In genomic region chr10:70323697-70324340, GRCh38 we compare ENCODE assay signal across 14 cellular contexts. TPM values are rescaled to one million over a fixed set of nuclear protein-coding genes. Genes with fewer than 3 reads are reported as not detected.
DNase-seq lines count a peak whose midpoint lies in the region; ATAC-seq and TF ChIP-seq lines count a peak whose summit lies in the region.
"Had no signal": no experiment of that assay in that cellular context is flagged by ENCODE, and none has a peak within 500 bp of the region (broad histone marks: within the 10 kb centered on the region; RNA-seq: fewer than 3 reads in every experiment).

No MANE protein-coding gene starts in this region.

- H3K36me3 ChIP-seq in HCT116 (ENCODE audit: control insufficient read depth in 1 of 2, insufficient read depth in 2 of 2, low read length in 2 of 2) (0 out of 4 replicates have a peak, but pooled peaks cover 0 to 5% of the 10 kb centered on the region in 2 experiments), GM23248 (ENCODE audit: low read depth) (no peaks in the 10 kb centered on the region)
- H3K36me3 ChIP-seq: breast epithelium, thyroid gland had no signal

- H3K9me3 ChIP-seq in HCT116 (ENCODE audit: control insufficient read depth in 1 of 2, insufficient read depth in 1 of 2, low read depth in 1 of 2, low read length in 2 of 2), result no peaks in the 10 kb centered on the region
- no peaks in the 10 kb centered on the region for H3K9me3 ChIP-seq in GM23248 (ENCODE audit: low read depth)
- H3K9me3 ChIP-seq: breast epithelium, thyroid gland had no signal

- no peak for TF ChIP-seq CTCF in HCT116 (IDR thresholded peaks at IDR 0.05 in 2 of 3, conservative IDR thresholded peaks at IDR 0.05 in 1 of 3; ENCODE audit: borderline replicate concordance in 1 of 3, insufficient read depth in 1 of 3, low read depth in 2 of 3, low read length in 2 of 3)

- H3K9me3 Mint-ChIP-seq in effector memory CD8-positive, alpha-beta T cell, result no peaks in the 10 kb centered on the region
- H3K9me3 Mint-ChIP-seq in natural killer cell treated with Interleukin-12 subunit alpha and Interleukin-12 subunit beta and Interleukin-15 and Interleukin-18, amount 100 ng/mL, for 72 hours, result no peaks in the 10 kb centered on the region
- H3K9me3 Mint-ChIP-seq: activated T-cell treated with anti-CD3 and anti-CD28 coated beads, Interleukin-2, amount 50 U/mL, for 4 hours had no signal

- peak; percentile 35 for DNase-seq in COLO668 (lab: John Stamatoyannopoulos, UW; ENCODE audit: unreplicated experiment)
- no peak for DNase-seq in HCT116 (ENCODE audit: low read depth, low spot score)
- DNase-seq in effector memory CD8-positive, alpha-beta T cell, result no peak
- no peak for DNase-seq in natural killer cell treated with Interleukin-12 subunit alpha and Interleukin-12 subunit beta and Interleukin-15 and Interleukin-18, amount 100 ng/mL, for 72 hours (ENCODE audit: low spot score)
- no peak for DNase-seq in T-helper 2 cell
- DNase-seq in GM23248, result no peak
- DNase-seq in OCI-M2 (lab: John Stamatoyannopoulos, UW; ENCODE audit: unreplicated experiment), result no peak
- no peak for DNase-seq in activated T-cell treated with anti-CD3 and anti-CD28 coated beads for 4 hours
- DNase-seq: activated T-cell treated with anti-CD3 and anti-CD28 coated beads, Interleukin-2, amount 50 U/mL, for 4 hours; NCI-H187; thyroid gland had no signal

- H3K27ac Mint-ChIP-seq in effector memory CD8-positive, alpha-beta T cell, result peak overlapping the region; percentile 95
- H3K27ac Mint-ChIP-seq in natural killer cell treated with Interleukin-12 subunit alpha and Interleukin-12 subunit beta and Interleukin-15 and Interleukin-18, amount 100 ng/mL, for 72 hours, result peak overlapping the region; percentile 88 to 90

- 85 to 92% methylated on average over 17 to 18 of the region's 18 CpGs for WGBS in GM23248 (ENCODE audit: low coverage in 1 of 2, low lambda C conversion rate in 2 of 2, missing lambda C conversion rate in 2 of 2), 2 experiments

- intact Hi-C loops in HCT116 (cut with micrococcal nuclease), result no loop called here

- no TSS peak for BruUV-seq in HCT116 (replicated peaks; lab: Mats Ljungman, UMichigan)

- no peaks in the 10 kb centered on the region for H3K27me3 Mint-ChIP-seq in effector memory CD8-positive, alpha-beta T cell
- no peaks in the 10 kb centered on the region for H3K27me3 Mint-ChIP-seq in natural killer cell treated with Interleukin-12 subunit alpha and Interleukin-12 subunit beta and Interleukin-15 and Interleukin-18, amount 100 ng/mL, for 72 hours

- ATAC-seq in HCT116, result peak; percentile 21; the same call in 1 of the 2 replicates
- ATAC-seq in effector memory CD8-positive, alpha-beta T cell (replicated peaks), result no peak
- peak in 1 of 2 donors; percentile 15 for ATAC-seq in natural killer cell treated with Interleukin-12 subunit alpha and Interleukin-12 subunit beta and Interleukin-15 and Interleukin-18, amount 100 ng/mL, for 72 hours

- no peaks in the 10 kb centered on the region for H3K36me3 Mint-ChIP-seq in effector memory CD8-positive, alpha-beta T cell (ENCODE audit: insufficient read depth)
- no peaks in the 10 kb centered on the region for H3K36me3 Mint-ChIP-seq in natural killer cell treated with Interleukin-12 subunit alpha and Interleukin-12 subunit beta and Interleukin-15 and Interleukin-18, amount 100 ng/mL, for 72 hours

- no peaks in the 10 kb centered on the region for H3K79me2 ChIP-seq in HCT116 (ENCODE audit: insufficient read depth, low read length)
- H3K79me2 ChIP-seq in GM23248 (ENCODE audit: insufficient read depth), result no peaks in the 10 kb centered on the region

- no peak overlapping the region for H2AFZ ChIP-seq in HCT116 (ENCODE audit: low read depth, low read length, poor library complexity, severe bottlenecking)
- H2AFZ ChIP-seq in GM23248, result no peak overlapping the region

- CTCF ChIA-PET in HCT116 (lab: Charles Lee), result no interaction called here

- no peaks in the 10 kb centered on the region for H3F3A ChIP-seq in GM23248 (ENCODE audit: insufficient read depth)

- H3K4me3 ChIP-seq in HCT116 (replicated peaks in 1 of 2; ENCODE audit: low read depth in 1 of 2, low read length in 2 of 2) (no peak overlapping the region), GM23248 (no peak overlapping the region)
- H3K4me3 ChIP-seq: breast epithelium, GM12878, thyroid gland had no signal

- H3K4me2 ChIP-seq in HCT116 (ENCODE audit: low read length), result no peak overlapping the region
- no peak overlapping the region for H3K4me2 ChIP-seq in GM23248 (ENCODE audit: unreplicated experiment)

- H3K4me1 ChIP-seq in HCT116 (ENCODE audit: control insufficient read depth in 1 of 2, insufficient read depth in 2 of 2, low read length in 2 of 2), result peaks cover 0 to 14% of the 10 kb centered on the region in 2 experiments; a peak in 2 of 4 replicates
- H3K4me1 ChIP-seq in GM23248 (ENCODE audit: insufficient read depth), result no peaks in the 10 kb centered on the region
- H3K4me1 ChIP-seq: breast epithelium, thyroid gland had no signal

- H3K4me1 Mint-ChIP-seq in effector memory CD8-positive, alpha-beta T cell (ENCODE audit: low read depth in 2 of 2), result peaks cover 19 to 24% of the 10 kb centered on the region in 2 donors
- peaks cover 15 to 45% of the 10 kb centered on the region in 2 donors for H3K4me1 Mint-ChIP-seq in natural killer cell treated with Interleukin-12 subunit alpha and Interleukin-12 subunit beta and Interleukin-15 and Interleukin-18, amount 100 ng/mL, for 72 hours (ENCODE audit: low read depth in 2 of 2)

- RAD21 ChIA-PET in HCT116 (lab: Charles Lee; ENCODE audit: low non-redundant PET in 1 of 2, low total read pairs in 2 of 2, uncharacterized antibody in 2 of 2, unreplicated experiment in 2 of 2), result no interaction called here

- no peak for TF ChIP-seq RAD21 in HCT116 (IDR thresholded peaks at IDR 0.05; ENCODE audit: low read depth)

- no peaks in the 10 kb centered on the region for H4K20me1 ChIP-seq in HCT116 (ENCODE audit: insufficient read depth)
- no peaks in the 10 kb centered on the region for H4K20me1 ChIP-seq in GM23248 (ENCODE audit: insufficient read depth)

- POLR2A ChIA-PET in HCT116 (lab: Charles Lee), result no interaction called here

- H3K9ac ChIP-seq in HCT116 (ENCODE audit: low read length) (no peak overlapping the region), GM23248 (no peak overlapping the region)

- H3K27me3 ChIP-seq in HCT116 (ENCODE audit: insufficient read depth, low read length), result no peaks in the 10 kb centered on the region
- no peaks in the 10 kb centered on the region for H3K27me3 ChIP-seq in GM23248 (replicated peaks; ENCODE audit: insufficient read depth)
- H3K27me3 ChIP-seq: breast epithelium, thyroid gland had no signal

- peak overlapping the region; percentile 56 to 58 for H3K4me3 Mint-ChIP-seq in effector memory CD8-positive, alpha-beta T cell
- H3K4me3 Mint-ChIP-seq in natural killer cell treated with Interleukin-12 subunit alpha and Interleukin-12 subunit beta and Interleukin-15 and Interleukin-18, amount 100 ng/mL, for 72 hours, result peak overlapping the region; percentile 73
- H3K4me3 Mint-ChIP-seq: activated T-cell treated with anti-CD3 and anti-CD28 coated beads, Interleukin-2, amount 50 U/mL, for 4 hours had no signal

- H3K27ac ChIP-seq in HCT116 (ENCODE audit: low read depth, low read length), result no peak overlapping the region
- H3K27ac ChIP-seq in GM23248, result no peak overlapping the region
- H3K27ac ChIP-seq: thyroid gland had no signal

- in situ Hi-C loops in GM23248 (cut with MboI), result no loop called here

- TF ChIP-seq POLR2A in HCT116 (IDR thresholded peaks at IDR 0.05; ENCODE audit: borderline replicate concordance, extremely low read depth, insufficient read depth, insufficient read length), result no peak

- H3K9me2 ChIP-seq in HCT116 (ENCODE audit: insufficient read depth), result no peaks in the 10 kb centered on the region
- H3K9me2 ChIP-seq in GM23248 (ENCODE audit: insufficient read depth), result no peaks in the 10 kb centered on the region

TF ChIP-seq in HCT116, 20 proteins besides CTCF, POLR2A, EP300 and RAD21:
- TF ChIP-seq EGR1 (IDR thresholded peaks at IDR 0.05; ENCODE audit: low read depth) (no peak), CBX3 (IDR thresholded peaks at IDR 0.05; ENCODE audit: low read depth) (no peak), FOSL1 (IDR thresholded peaks at IDR 0.05; ENCODE audit: low read depth) (no peak), EZH2 (IDR thresholded peaks at IDR 0.05) (no peak), SIN3A (IDR thresholded peaks at IDR 0.05; ENCODE audit: low read depth) (no peak), JUND (IDR thresholded peaks at IDR 0.05) (no peak), YY1 (IDR thresholded peaks at IDR 0.05; ENCODE audit: extremely low read depth, insufficient replicate concordance, low read depth, low read length) (no peak)
- TF ChIP-seq, protein P1, sequence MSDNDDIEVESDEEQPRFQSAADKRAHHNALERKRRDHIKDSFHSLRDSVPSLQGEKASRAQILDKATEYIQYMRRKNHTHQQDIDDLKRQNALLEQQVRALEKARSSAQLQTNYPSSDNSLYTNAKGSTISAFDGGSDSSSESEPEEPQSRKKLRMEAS (IDR thresholded peaks at IDR 0.05), result no peak

RNA-seq across cellular contexts. Expression of gene NPFFR1, which starts 40.0 kb away (rescaled TPM):
- 0.02 TPM for total RNA-seq in HCT116 (2021; ENCODE audit: unreplicated experiment)
- 0.01 TPM in 2 replicates for polyA plus RNA-seq in HCT116 (2012)
- total RNA-seq in natural killer cell treated with Interleukin-12 subunit alpha and Interleukin-12 subunit beta and Interleukin-15 and Interleukin-18, amount 100 ng/mL, for 72 hours, result under 1 TPM in 1 of 2 donors, not detected in 1; 0.02 TPM
- total RNA-seq in GM23248 (2014; rRNA removed; shearing (Covaris generic)), result not detected in 2 replicates
- not detected in 2 replicates for polyA plus RNA-seq in GM23248 (2016; fragmentation: Nextera tagmentation; extraction: Ambion mirVana)
- total RNA-seq: activated T-cell treated with anti-CD3 and anti-CD28 coated beads, Interleukin-2, amount 50 U/mL, for 4 hours; GM12878; osteocyte had no signal

RNA-seq across cellular contexts. Expression of gene LRRC20, which starts 58.6 kb away (rescaled TPM):
- 19.5 TPM for total RNA-seq in HCT116 (2021; ENCODE audit: unreplicated experiment)
- 20.5 and 21.4 TPM in 2 replicates for polyA plus RNA-seq in HCT116 (2012)
- total RNA-seq in natural killer cell treated with Interleukin-12 subunit alpha and Interleukin-12 subunit beta and Interleukin-15 and Interleukin-18, amount 100 ng/mL, for 72 hours, result 10 to 100 TPM in 1 of 2 donors, 1 to 10 TPM in 1; 6.5 to 17.1 TPM
- 4.9 and 6.6 TPM in 2 replicates for total RNA-seq in GM23248 (2014; rRNA removed; shearing (Covaris generic))
- 1.5 and 1.8 TPM in 2 replicates for polyA plus RNA-seq in GM23248 (2016; fragmentation: Nextera tagmentation; extraction: Ambion mirVana)
